In genomic region chr1:100075773-100076172, GRCh38 we compare ENCODE assay signal across 9 cellular contexts. TPM values are rescaled to one million over a fixed set of nuclear protein-coding genes. Genes with fewer than 3 reads are reported as not detected.
DNase-seq lines count a peak whose midpoint lies in the region; ATAC-seq, FAIRE-seq and TF ChIP-seq lines count a peak whose summit lies in the region.
"Had no signal": no experiment of that assay in that cellular context is flagged by ENCODE, and none has a peak within 500 bp of the region (broad histone marks: within the 10 kb centered on the region; RNA-seq: fewer than 3 reads in every experiment).

No MANE protein-coding gene starts in this region.

- ATAC-seq in GM21447 (IDR thresholded peaks at IDR 0.05; ENCODE audit: unreplicated experiment) = peak; percentile 49
- ATAC-seq in HG03280 (IDR thresholded peaks at IDR 0.05; ENCODE audit: unreplicated experiment) = peak; percentile 42

- no peaks in the 10 kb centered on the region for H3K9me3 Mint-ChIP-seq in glutamatergic neuron (ENCODE audit: unreplicated experiment)

- H3K27ac Mint-ChIP-seq in glutamatergic neuron (ENCODE audit: unreplicated experiment) = no peak overlapping the region

- H3K27me3 Mint-ChIP-seq in glutamatergic neuron (ENCODE audit: unreplicated experiment) = peaks cover 2% of the 10 kb centered on the region

- H3K4me3 Mint-ChIP-seq in glutamatergic neuron (ENCODE audit: unreplicated experiment) = no peak overlapping the region

- no peaks in the 10 kb centered on the region for H3K4me1 Mint-ChIP-seq in glutamatergic neuron (ENCODE audit: low read depth, unreplicated experiment)

- H3K36me3 Mint-ChIP-seq in glutamatergic neuron (ENCODE audit: unreplicated experiment) = peaks cover 9% of the 10 kb centered on the region

- peak; percentile 93 for FAIRE-seq in GM18507 (lab: Jason Lieb, UNC)

- TF ChIP-seq CTCF in fibroblast of the aortic adventitia (IDR thresholded peaks at IDR 0.05; ENCODE audit: insufficient read depth, low read length) = no peak
- TF ChIP-seq CTCF in glutamatergic neuron (IDR thresholded peaks at IDR 0.05; ENCODE audit: partially characterized antibody, unreplicated experiment) = no peak

- no peak overlapping the region for H3K4me3 ChIP-seq in fibroblast of the aortic adventitia (ENCODE audit: low read depth, low read length)

- DNase-seq in GM18507 (ENCODE audit: extremely low spot score, insufficient read length, low read depth) (no peak), fibroblast of the aortic adventitia (ENCODE audit: low read depth) (peak; percentile 65), NCI-H2227 (lab: John Stamatoyannopoulos, UW; ENCODE audit: unreplicated experiment) (no peak), glutamatergic neuron (no peak)
- DNase-seq in stimulated activated CD4-positive, alpha-beta T cell treated with anti-CD3 and anti-CD28 coated beads, Interleukin-1b, Interleukin-23, amount 100 ng/mL, for 48 hours = no peak
- no peak for DNase-seq in activated CD4-positive, alpha-beta T cell treated with anti-CD3 and anti-CD28 coated beads, Interleukin-2, amount 50 U/mL, for 48 hours
- DNase-seq: KBM-7 had no signal

RNA-seq across cellular contexts. Expression of gene SASS6, which starts 57.0 kb away (rescaled TPM):
- total RNA-seq in fibroblast of the aortic adventitia (ENCODE audit: low replicate concordance) (0.74 and 9.5 TPM in 2 replicates), glutamatergic neuron (ENCODE audit: unreplicated experiment) (4.0 TPM)

RNA-seq across cellular contexts. Expression of gene TRMT13, which starts 57.2 kb away (rescaled TPM):
- 7.0 and 15.0 TPM in 2 replicates for total RNA-seq in fibroblast of the aortic adventitia (ENCODE audit: low replicate concordance)
- 11.4 TPM for total RNA-seq in glutamatergic neuron (ENCODE audit: unreplicated experiment)
